Comparison of ENCODE assay signal across 7 cellular contexts in the genomic region with DNA sequence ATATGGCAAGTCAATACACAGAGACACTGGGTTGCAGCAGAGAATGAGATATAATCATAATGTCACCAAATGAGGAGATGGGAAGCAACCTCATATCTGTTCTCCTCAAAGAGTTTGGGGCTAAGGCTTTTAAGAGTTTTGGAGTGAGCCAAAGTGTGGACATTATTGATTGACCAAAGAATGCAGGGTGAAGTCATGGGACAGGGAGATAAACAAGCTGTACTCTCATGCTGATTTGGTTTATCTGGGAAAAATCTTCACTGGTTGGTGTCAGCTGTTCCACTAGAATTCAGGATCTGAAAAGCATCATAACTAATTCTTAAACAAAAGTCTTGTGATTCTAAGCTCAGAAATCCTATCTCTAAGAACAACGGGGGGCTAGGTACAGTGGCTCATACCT.
"Had no signal": no experiment of that assay in that cellular context is flagged by ENCODE, and none has a peak within 500 bp of the region (broad histone marks: within the 10 kb centered on the region; RNA-seq: fewer than 3 reads in every experiment).

No MANE protein-coding gene starts in this region.

- H3K9ac ChIP-seq: KMS-11 had no signal

- H3K4me2 ChIP-seq: KMS-11 had no signal

- H3K27ac ChIP-seq: HL-60, KMS-11 had no signal

- H3K4me3 ChIP-seq: K562 had no signal

- FAIRE-seq: HTR-8/SVneo, K562 had no signal

- ATAC-seq: K562 had no signal

- DNase-seq: IMR-90, KBM-7, KG1 had no signal
